8 cellular contexts compared by ENCODE assay signal in the genomic region with DNA sequence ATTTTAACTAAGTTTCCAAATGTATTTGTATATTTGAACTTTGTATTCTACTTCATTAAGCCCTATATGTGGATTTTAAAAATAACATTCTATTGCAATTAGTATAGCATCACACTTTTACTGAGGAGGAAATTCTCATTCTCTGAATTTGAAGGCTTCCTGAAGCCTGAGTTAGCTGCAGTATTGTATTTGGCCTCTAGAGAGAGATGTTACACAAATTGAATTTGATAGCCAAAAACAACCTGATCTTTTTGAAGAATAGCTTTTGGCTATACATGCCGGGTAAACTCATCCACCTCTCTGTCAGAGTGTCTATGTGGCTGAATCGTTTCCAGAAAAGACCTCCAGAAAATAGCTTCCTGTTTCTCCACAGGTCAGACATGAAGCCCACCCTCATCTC.
A peak's percentile ranks its signal among the peaks of the same experiment; 100 is the strongest.
DNase-seq lines count a peak whose midpoint lies in the region; ATAC-seq, FAIRE-seq and TF ChIP-seq lines count a peak whose summit lies in the region.

No MANE protein-coding gene starts in this region.

- no peak overlapping the region for H3K9ac ChIP-seq in endothelial cell of umbilical vein (replicated peaks; ENCODE audit: extremely low read depth, insufficient read depth, low read length)

- no peaks in the 10 kb centered on the region for H3K27me3 Mint-ChIP-seq in activated T-cell treated with anti-CD3 and anti-CD28 coated beads, Interleukin-2, amount 50 U/mL, for 72 hours (ENCODE audit: low read depth)

- no peak for ATAC-seq in activated T-cell treated with anti-CD3 and anti-CD28 coated beads, Interleukin-2, amount 50 U/mL, for 72 hours (replicated peaks in 1 of 2)
- ATAC-seq in HG02588 (IDR thresholded peaks at IDR 0.05; ENCODE audit: unreplicated experiment) = no peak

- no peak overlapping the region for H2AFZ ChIP-seq in endothelial cell of umbilical vein (ENCODE audit: low read depth, low read length)

- dilution Hi-C loops in endothelial cell of umbilical vein (cut with MboI; ENCODE audit: extremely low pct_ligation_motif_present, low sequenced_read_pairs) = no loop called here

- no peak overlapping the region for H3K4me2 ChIP-seq in endothelial cell of umbilical vein (ENCODE audit: insufficient read depth, low read length)

- CTCF ChIA-PET in RWPE1 (lab: Yijun Ruan, JAX) (interaction anchor here (0.6 to 1.1 kb wide), 7 partner anchors 9 to 350 kb away, joined by 3 read pairs; no protein-coding TSS in a partner anchor), endothelial cell of umbilical vein (lab: Charles Lee) (interaction anchor here (0.6 to 12.3 kb wide), 24 partner anchors 8 to 149 kb away, joined by 3 to 184 read pairs (median 4); no protein-coding TSS in a partner anchor)

- TF ChIP-seq CTCF in RWPE1 (conservative IDR thresholded peaks at IDR 0.05; ENCODE audit: low read depth) (peak; percentile 44), endothelial cell of umbilical vein (IDR thresholded peaks at IDR 0.05; ENCODE audit: extremely low read depth in 1 of 2, insufficient read depth in 1 of 2, low read depth in 1 of 2, low read length in 2 of 2) (peak; percentile 27 to 39)

- peaks cover 5 to 11% of the 10 kb centered on the region in 2 experiments for H3K27me3 ChIP-seq in endothelial cell of umbilical vein (ENCODE audit: control insufficient read depth in 2 of 2, insufficient read depth in 2 of 2, low read length in 2 of 2)

- H3K36me3 Mint-ChIP-seq in activated T-cell treated with anti-CD3 and anti-CD28 coated beads, Interleukin-2, amount 50 U/mL, for 72 hours (ENCODE audit: insufficient read depth in 2 of 2) = no peaks in the 10 kb centered on the region

- H3K9me3 ChIP-seq in endothelial cell of umbilical vein (replicated peaks; ENCODE audit: control insufficient read depth, insufficient read depth, low read length) = no peaks in the 10 kb centered on the region

- no peaks in the 10 kb centered on the region for H3K9me3 Mint-ChIP-seq in activated T-cell treated with anti-CD3 and anti-CD28 coated beads, Interleukin-2, amount 50 U/mL, for 72 hours

- peak overlapping the region; percentile 73 for H3K27ac Mint-ChIP-seq in activated T-cell treated with anti-CD3 and anti-CD28 coated beads, Interleukin-2, amount 50 U/mL, for 72 hours

- POLR2A ChIA-PET in RWPE1 (lab: Yijun Ruan, JAX; ENCODE audit: low non-redundant PET) = no interaction called here
- POLR2A ChIA-PET in endothelial cell of umbilical vein (lab: Charles Lee) = no interaction called here

- H3K79me2 ChIP-seq in endothelial cell of umbilical vein (ENCODE audit: control insufficient read depth, insufficient read depth, low read length) = no peaks in the 10 kb centered on the region

- H4K20me1 ChIP-seq in endothelial cell of umbilical vein (replicated peaks; ENCODE audit: control insufficient read depth, extremely low read depth, insufficient read depth, low read length) = no peaks in the 10 kb centered on the region

- intact Hi-C loops in endothelial cell of umbilical vein (cut with micrococcal nuclease) = no loop called here

- DNase-seq in activated T-cell treated with anti-CD3 and anti-CD28 coated beads, Interleukin-2, amount 50 U/mL, for 72 hours = no peak
- DNase-seq in activated T-cell treated with anti-CD3 and anti-CD28 coated beads for 4 hours = no peak
- peak; percentile 10 for DNase-seq in RWPE1 (ENCODE audit: low spot score)
- DNase-seq in endothelial cell of umbilical vein (ENCODE audit: low read depth, low spot score) = peak; percentile 15
- DNase-seq in superior temporal gyrus (ENCODE audit: extremely low spot score) = peak; percentile 40
- no peak for DNase-seq in NCI-H446 (lab: John Stamatoyannopoulos, UW)
- DNase-seq in GM19238 (ENCODE audit: insufficient read length, low spot score) = no peak

- no peak overlapping the region for H3K27ac ChIP-seq in RWPE1
- H3K27ac ChIP-seq in endothelial cell of umbilical vein (ENCODE audit: insufficient read depth, low read depth, low read length) = no peak overlapping the region

- no peak overlapping the region for H3K4me3 ChIP-seq in endothelial cell of umbilical vein (replicated peaks in 1 of 3; ENCODE audit: insufficient read depth in 1 of 3, low read depth in 1 of 3, low read length in 3 of 3)

- peak overlapping the region; percentile 68 to 69 for H3K4me3 Mint-ChIP-seq in activated T-cell treated with anti-CD3 and anti-CD28 coated beads, Interleukin-2, amount 50 U/mL, for 72 hours

- H3K36me3 ChIP-seq in endothelial cell of umbilical vein (ENCODE audit: control insufficient read depth in 2 of 2, extremely low read depth in 1 of 2, insufficient read depth in 2 of 2, low read length in 2 of 2) = no peaks in the 10 kb centered on the region

- H3K4me1 Mint-ChIP-seq in activated T-cell treated with anti-CD3 and anti-CD28 coated beads, Interleukin-2, amount 50 U/mL, for 72 hours (ENCODE audit: low read depth) = peaks cover 19% of the 10 kb centered on the region

- peak; percentile 74 for FAIRE-seq in endothelial cell of umbilical vein (lab: Jason Lieb, UNC)

- H3K9me1 ChIP-seq in endothelial cell of umbilical vein (replicated peaks; ENCODE audit: control insufficient read depth, extremely low read depth, insufficient read depth, low read length) = no peaks in the 10 kb centered on the region

- BruUV-seq in endothelial cell of umbilical vein (replicated peaks; lab: Mats Ljungman, UMichigan) = no TSS peak

- H3K4me1 ChIP-seq in endothelial cell of umbilical vein (ENCODE audit: control insufficient read depth, extremely low read depth, insufficient read depth, low read length) = no peaks in the 10 kb centered on the region

- TF ChIP-seq POLR2A in endothelial cell of umbilical vein (IDR thresholded peaks at IDR 0.05; ENCODE audit: low read depth, low read length) = no peak

TF ChIP-seq in endothelial cell of umbilical vein, 7 proteins besides CTCF, POLR2A, EP300 and RAD21:
- no peak for TF ChIP-seq FOS (IDR thresholded peaks at IDR 0.05; ENCODE audit: borderline replicate concordance, insufficient read depth, low read length)
- no peak for TF ChIP-seq JUN (IDR thresholded peaks at IDR 0.05; ENCODE audit: borderline replicate concordance, insufficient read depth, insufficient read length, low read depth)
- TF ChIP-seq MAX (IDR thresholded peaks at IDR 0.05; ENCODE audit: insufficient read depth, insufficient read length) = no peak
- no peak for TF ChIP-seq EZH2 (IDR thresholded peaks at IDR 0.05; ENCODE audit: borderline replicate concordance, low read depth, low read length, severe bottlenecking)
- no peak for TF ChIP-seq POLR2AphosphoS5 (IDR thresholded peaks at IDR 0.05; ENCODE audit: insufficient read depth, low read depth, low read length)
- no peak for TF ChIP-seq MYC (IDR thresholded peaks at IDR 0.05; ENCODE audit: low read depth, low read length)
- no peak for TF ChIP-seq GATA2 (IDR thresholded peaks at IDR 0.05; ENCODE audit: insufficient read depth, insufficient read length, low read depth, low read length)

Comparison
In these comparisons a context has a peak if more than half of its experiments do, and no peak if none do; other contexts are left out.
1. DNase-seq: peak in RWPE1 (single experiment), endothelial cell of umbilical vein (single experiment) and superior temporal gyrus (single experiment); none in activated T-cell treated with anti-CD3 and anti-CD28 coated beads, Interleukin-2, amount 50 U/mL, for 72 hours (0 of 2), activated T-cell treated with anti-CD3 and anti-CD28 coated beads for 4 hours (single experiment), NCI-H446 (0 of 2) and GM19238 (single experiment).